Comparison of ENCODE assay signal across 13 cellular contexts in the genomic region with DNA sequence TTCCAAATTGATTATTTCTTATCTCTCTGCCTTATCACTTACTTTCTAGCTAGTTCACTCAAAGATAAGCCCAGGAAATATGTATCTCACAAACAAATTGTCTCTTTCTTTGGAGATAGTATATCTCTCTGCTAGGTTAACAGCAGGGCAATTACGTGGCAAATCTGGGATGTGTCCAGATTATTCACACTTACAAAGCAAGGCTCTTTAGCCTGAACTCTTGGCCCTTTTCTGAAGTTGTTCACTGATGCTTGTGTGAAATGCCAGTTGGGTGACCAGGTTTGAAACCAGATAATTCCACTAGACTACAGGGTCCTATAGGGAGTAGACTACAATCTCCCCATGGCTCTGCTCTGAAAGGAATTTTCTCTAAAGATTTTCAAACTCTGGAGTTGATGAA. TPM values are rescaled to one million over a fixed set of nuclear protein-coding genes. Genes with fewer than 3 reads are reported as not detected.
"Had no signal": no experiment of that assay in that cellular context is flagged by ENCODE, and none has a peak within 500 bp of the region (broad histone marks: within the 10 kb centered on the region; RNA-seq: fewer than 3 reads in every experiment).

No MANE protein-coding gene starts in this region.

- H3K4me3 ChIP-seq: left lung, ovary, smooth muscle cell had no signal

- H3K9me3 ChIP-seq: left lung, ovary had no signal

- H3K36me3 ChIP-seq: left lung, ovary had no signal

- H3K4me1 ChIP-seq: left lung had no signal

- DNase-seq: activated CD4-positive, alpha-beta memory T cell treated with anti-CD3 and anti-CD28 coated beads, Interleukin-2, amount 10 ng/mL, durations not matched to agents 7 days and 5 days; activated CD8-positive, alpha-beta memory T cell treated with anti-CD3 and anti-CD28 coated beads, Interleukin-2, amount 50 U/mL, for 4 hours; activated naive CD4-positive, alpha-beta T cell; effector memory CD4-positive, alpha-beta T cell; left lung; ovary; retina; T-helper 9 cell had no signal

- H3K27me3 ChIP-seq: left lung, ovary had no signal

- H3K4me2 ChIP-seq: smooth muscle cell had no signal

- H3K27ac ChIP-seq: epithelial cell of prostate, left lung, ovary, VCaP had no signal

- ATAC-seq: left lung had no signal

RNA-seq across cellular contexts. Expression of a gene that starts 30.8 kb away (rescaled TPM):
- total RNA-seq: fibroblast of villous mesenchyme, myocyte had no signal
- polyA plus RNA-seq: smooth muscle cell had no signal
